Comparison of ENCODE assay signal across 20 cellular contexts in genomic region chr13:26616126-26616525, GRCh38. TPM values are rescaled to one million over a fixed set of nuclear protein-coding genes. Genes with fewer than 3 reads are reported as not detected.
DNase-seq lines count a peak whose midpoint lies in the region; ATAC-seq, FAIRE-seq and TF ChIP-seq lines count a peak whose summit lies in the region.
"Had no signal": no experiment of that assay in that cellular context is flagged by ENCODE, and none has a peak within 500 bp of the region (broad histone marks: within the 10 kb centered on the region; RNA-seq: fewer than 3 reads in every experiment).

No MANE protein-coding gene starts in this region.

- ATAC-seq in HG02870 (IDR thresholded peaks at IDR 0.05; ENCODE audit: unreplicated experiment) = no peak
- no peak for ATAC-seq in heart right ventricle
- ATAC-seq: natural killer cell had no signal

- peak overlapping the region; percentile 50 for H2AFZ ChIP-seq in mammary epithelial cell (ENCODE audit: low read depth, low read length)
- peak overlapping the region; percentile 66 for H2AFZ ChIP-seq in keratinocyte (ENCODE audit: control insufficient read depth, low read length)

- dilution Hi-C loops in mammary epithelial cell (cut with HindIII; ENCODE audit: low sequenced_read_pairs) (no loop called here), keratinocyte (cut with MboI; ENCODE audit: extremely low pct_ligation_motif_present, low sequenced_read_pairs) (no loop called here)

- H3K4me2 ChIP-seq in mammary epithelial cell (ENCODE audit: insufficient read depth, low read depth, low read length) (peak overlapping the region; percentile 81), keratinocyte (ENCODE audit: control insufficient read depth, extremely low read depth, insufficient read depth, low read depth, low read length) (peak overlapping the region; percentile 75)

- H3K27ac ChIP-seq in mammary epithelial cell (ENCODE audit: insufficient read depth, low read depth, low read length) (peak overlapping the region; percentile 86), keratinocyte (ENCODE audit: control insufficient read depth, insufficient read depth, low read length) (peak overlapping the region; percentile 72), heart right ventricle (no peak overlapping the region)
- H3K27ac ChIP-seq: esophagus squamous epithelium, lower lobe of right lung, stomach, WERI-Rb-1 had no signal

- intact Hi-C loops in mammary epithelial cell (cut with micrococcal nuclease) = loop anchor here (5.0 kb wide), 1 partner anchor 59 kb away; the partner anchor contains the start of gene WASF3
- intact Hi-C loops in heart right ventricle (cut with DNase I) = no loop called here

- no peak for TF ChIP-seq CTCF in mammary epithelial cell (conservative IDR thresholded peaks at IDR 0.05 in 1 of 2, IDR thresholded peaks at IDR 0.05 in 1 of 2; ENCODE audit: extremely low read depth in 1 of 2, insufficient read depth in 1 of 2, low read depth in 1 of 2, low read length in 2 of 2)
- TF ChIP-seq CTCF in keratinocyte (optimal IDR thresholded peaks at IDR 0.05 in 1 of 3, IDR thresholded peaks at IDR 0.05 in 1 of 3, conservative IDR thresholded peaks at IDR 0.05 in 1 of 3; ENCODE audit: extremely low read depth in 1 of 3, insufficient read depth in 2 of 3, low read length in 3 of 3) = no peak
- no peak for TF ChIP-seq CTCF in heart right ventricle (IDR thresholded peaks at IDR 0.05)

- H3K9me3 ChIP-seq in MG63 (no peaks in the 10 kb centered on the region), mammary epithelial cell (replicated peaks; ENCODE audit: insufficient read depth, low read length) (no peaks in the 10 kb centered on the region), keratinocyte (ENCODE audit: control insufficient read depth, low read depth, low read length) (no peaks in the 10 kb centered on the region), heart right ventricle (no peaks in the 10 kb centered on the region)
- H3K9me3 ChIP-seq: BE2C, esophagus squamous epithelium, lower lobe of right lung, stomach had no signal

- DNase-seq in Daoy (ENCODE audit: low read depth) = peak; percentile 26
- peak; percentile 3 for DNase-seq in MG63
- peak; percentile 85 for DNase-seq in mammary epithelial cell
- DNase-seq in keratinocyte (ENCODE audit: low read depth, low spot score) = peak; percentile 19
- no peak for DNase-seq in NCI-H2081 treated with DMSO at 0.1 percent for 48 hours (lab: John Stamatoyannopoulos, UW)
- DNase-seq in superior temporal gyrus (ENCODE audit: extremely low spot score) = no peak
- DNase-seq in heart right ventricle = no peak
- DNase-seq: anterior cingulate cortex; BE2C; dermis blood vessel endothelial cell; esophagus squamous epithelium; GOT3; lower lobe of right lung; natural killer cell; NCI-H2029 treated with DMSO at 0.1 percent for 48 hours; NCI-H524 treated with DMSO at 0.1 percent for 48 hours; stimulated activated CD4-positive, alpha-beta T cell treated with anti-CD3 and anti-CD28 coated beads, Interleukin-15, amount 100 ng/mL, for 24 hours; stomach; WERI-Rb-1 had no signal

- no TSS peak for BruUV-seq in mammary epithelial cell (replicated peaks; lab: Mats Ljungman, UMichigan)

- in situ Hi-C loops in mammary epithelial cell (cut with MboI; ENCODE audit: low sequenced_read_pairs in 2 of 2) = no loop called here

- H3K79me2 ChIP-seq in mammary epithelial cell (ENCODE audit: insufficient read depth, low read length) (peaks cover 5% of the 10 kb centered on the region), keratinocyte (ENCODE audit: control insufficient read depth, insufficient read depth, low read length) (no peaks in the 10 kb centered on the region)

- H3K27me3 ChIP-seq in MG63 (no peaks in the 10 kb centered on the region), mammary epithelial cell (ENCODE audit: insufficient read depth, low read length) (no peaks in the 10 kb centered on the region), keratinocyte (ENCODE audit: control insufficient read depth, extremely low read depth, insufficient read depth, low read length) (no peaks in the 10 kb centered on the region), heart right ventricle (no peaks in the 10 kb centered on the region)
- H3K27me3 ChIP-seq: BE2C, esophagus squamous epithelium, stomach had no signal

- H3K9me1 ChIP-seq in keratinocyte (ENCODE audit: control insufficient read depth, extremely low read depth, insufficient read depth, low read length) = no peaks in the 10 kb centered on the region

- H3K4me3 ChIP-seq in MG63 = no peak overlapping the region
- H3K4me3 ChIP-seq in mammary epithelial cell (replicated peaks in 1 of 3; ENCODE audit: insufficient read depth in 1 of 3, low read depth in 2 of 3, low read length in 3 of 3) = peak overlapping the region in 1 of 3 experiments; percentile 9
- H3K4me3 ChIP-seq in keratinocyte (ENCODE audit: control insufficient read depth in 2 of 3, extremely low read depth in 1 of 3, insufficient read depth in 2 of 3, low read depth in 1 of 3, low read length in 3 of 3) = peak overlapping the region in 2 of 3 experiments; percentile 40 to 45
- H3K4me3 ChIP-seq in heart right ventricle = no peak overlapping the region
- H3K4me3 ChIP-seq: esophagus squamous epithelium, lower lobe of right lung, stomach had no signal

- whole genome bisulfite sequencing in mammary epithelial cell (ENCODE audit: low coverage, missing lambda C conversion rate) = 4% methylated on average over 2 of the region's 2 CpGs
- 86 to 91% methylated on average over 2 of the region's 2 CpGs for WGBS in heart right ventricle, 2 donors

- H3K36me3 ChIP-seq in MG63 = peaks cover 30% of the 10 kb centered on the region
- H3K36me3 ChIP-seq in mammary epithelial cell (ENCODE audit: insufficient read depth, low read length) = no peaks in the 10 kb centered on the region
- H3K36me3 ChIP-seq in keratinocyte (ENCODE audit: control insufficient read depth in 2 of 2, extremely low read depth in 1 of 2, insufficient read depth in 2 of 2, low read length in 2 of 2) = no peaks in the 10 kb centered on the region
- H3K36me3 ChIP-seq in heart right ventricle = no peaks in the 10 kb centered on the region
- H3K36me3 ChIP-seq: BE2C, esophagus squamous epithelium, lower lobe of right lung had no signal

- CTCF ChIA-PET in mammary epithelial cell (lab: Charles Lee; ENCODE audit: low non-redundant PET) = no interaction called here

- H3K9ac ChIP-seq in mammary epithelial cell (ENCODE audit: insufficient read depth, low read length) = no peak overlapping the region
- peak overlapping the region; percentile 49 for H3K9ac ChIP-seq in keratinocyte (ENCODE audit: control insufficient read depth, extremely low read depth, insufficient read depth, low read length)

- peak; percentile 79 for FAIRE-seq in keratinocyte (lab: Jason Lieb, UNC)

- H3K4me1 ChIP-seq in mammary epithelial cell (ENCODE audit: insufficient read depth, low read length) (peaks cover 36% of the 10 kb centered on the region), keratinocyte (ENCODE audit: control insufficient read depth, extremely low read depth, insufficient read depth, low read length) (peaks cover 31% of the 10 kb centered on the region), heart right ventricle (no peaks in the 10 kb centered on the region)
- H3K4me1 ChIP-seq: BE2C, lower lobe of right lung had no signal

- H4K20me1 ChIP-seq in mammary epithelial cell (ENCODE audit: insufficient read depth, low read length) = no peaks in the 10 kb centered on the region
- no peaks in the 10 kb centered on the region for H4K20me1 ChIP-seq in keratinocyte (ENCODE audit: control insufficient read depth, extremely low read depth, insufficient read depth, low read length)

RNA-seq across cellular contexts. Expression of gene WASF3, which starts 58.6 kb away (rescaled TPM):
- 4.4 and 5.6 TPM in 2 replicates for total RNA-seq in Daoy (2014; rRNA removed; shearing (Covaris generic))
- 6.0 and 11.4 TPM in 2 replicates for total RNA-seq in MG63 (2014; rRNA removed; shearing (Covaris generic); ENCODE audit: low replicate concordance)
- 10 to 100 TPM in 1 of 2 donors, 1 to 10 TPM in 1; 7.7 to 19.4 TPM for total RNA-seq in mammary epithelial cell
- 6.8 TPM for polyA plus RNA-seq in mammary epithelial cell
- polyA minus RNA-seq in mammary epithelial cell = 11.8 TPM
- 4.6 to 6.8 TPM (median 6.3 TPM) in 3 replicates for polyA plus RNA-seq in keratinocyte
- polyA plus RNA-seq in keratinocyte (2011; ENCODE audit: low read depth) = 4.0 TPM
- polyA plus RNA-seq in keratinocyte (2011; cell fraction: cytosol; rRNA removed) = 6.1 and 10.3 TPM in 2 replicates
- polyA plus RNA-seq in keratinocyte (2011; cell fraction: nucleus; rRNA removed) = 7.2 and 8.1 TPM in 2 replicates
- polyA plus RNA-seq in keratinocyte (2012; ENCODE audit: low replicate concordance) = 2.5 and 4.7 TPM in 2 replicates
- 3.4 to 4.2 TPM (median 3.8 TPM) in 3 replicates for polyA minus RNA-seq in keratinocyte
- 5.8 TPM for polyA minus RNA-seq in keratinocyte (2011; cell fraction: cytosol; rRNA and poly(A)+ RNA removed)
- polyA minus RNA-seq in keratinocyte (2011; cell fraction: nucleus; rRNA and poly(A)+ RNA removed) = 2.4 and 4.3 TPM in 2 replicates
- total RNA-seq in heart right ventricle = 10 to 100 TPM in 1 of 10 donors, 1 to 10 TPM in 9; 6.8 to 13.6 (median 9.1) TPM
- 1 to 10 TPM; 2.7 to 5.9 TPM for polyA plus RNA-seq in heart right ventricle

Comparison
In these comparisons a context has a peak if more than half of its experiments do, and no peak if none do; other contexts are left out.
1. DNase-seq: peak in Daoy (single experiment), MG63 (single experiment), mammary epithelial cell (single experiment) and keratinocyte (single experiment); none in NCI-H2081 treated with DMSO at 0.1 percent for 48 hours (single experiment), superior temporal gyrus (single experiment) and heart right ventricle (0 of 2).
2. H3K4me3 ChIP-seq: peak in keratinocyte (2 of 3); none in MG63 (single experiment) and heart right ventricle (0 of 10).
3. H3K27ac ChIP-seq: peak in mammary epithelial cell (single experiment) and keratinocyte (single experiment); none in heart right ventricle (0 of 10).